12 cellular contexts compared by ENCODE assay signal in the genomic region with DNA sequence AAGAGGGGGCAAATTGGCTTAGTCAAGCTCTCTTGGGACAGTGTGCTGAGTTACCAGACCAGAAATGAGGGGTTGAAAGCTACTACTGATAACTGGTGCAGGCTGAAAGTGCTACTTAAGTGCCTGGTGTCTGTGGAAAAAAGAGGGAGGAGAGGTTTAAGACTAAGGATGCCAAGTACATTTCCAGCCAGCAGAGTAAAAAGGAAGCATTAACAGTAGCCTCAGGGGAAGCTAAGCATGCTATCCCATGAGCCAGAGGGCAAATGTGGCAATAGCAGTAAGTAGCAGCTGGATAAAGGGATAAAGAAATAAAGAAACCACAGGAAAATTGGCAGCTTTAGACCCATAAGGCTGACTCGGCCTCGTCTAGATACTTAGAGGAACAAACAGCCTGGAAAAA.
DNase-seq lines count a peak whose midpoint lies in the region; ATAC-seq and TF ChIP-seq lines count a peak whose summit lies in the region.
"Had no signal": no experiment of that assay in that cellular context is flagged by ENCODE, and none has a peak within 500 bp of the region (broad histone marks: within the 10 kb centered on the region; RNA-seq: fewer than 3 reads in every experiment).

No MANE protein-coding gene starts in this region.

- WGBS in HUES64, result 62% methylated on average over 2 of the region's 2 CpGs

- H3K9ac ChIP-seq in HUES64 (ENCODE audit: low read depth, low read length), result no peak overlapping the region

- H3K4me3 Mint-ChIP-seq in natural killer cell treated with Interleukin-12 subunit alpha and Interleukin-12 subunit beta and Interleukin-15 and Interleukin-18, amount 100 ng/mL, for 72 hours, result no peak overlapping the region
- H3K4me3 Mint-ChIP-seq: activated naive CD8-positive, alpha-beta T cell treated with anti-CD3 and anti-CD28 coated beads for 36 hours; naive B cell; stimulated activated naive CD8-positive, alpha-beta T cell treated with anti-CD3 and anti-CD28 coated beads, Interleukin-15, Interleukin-2, amounts not matched to agents 100 ng/mL and 50 ng/mL, for 24 hours had no signal

- H3K36me3 Mint-ChIP-seq in natural killer cell treated with Interleukin-12 subunit alpha and Interleukin-12 subunit beta and Interleukin-15 and Interleukin-18, amount 100 ng/mL, for 72 hours, result no peaks in the 10 kb centered on the region

- no peak for ATAC-seq in natural killer cell treated with Interleukin-12 subunit alpha and Interleukin-12 subunit beta and Interleukin-15 and Interleukin-18, amount 100 ng/mL, for 72 hours
- no peak for ATAC-seq in GM18511 (IDR thresholded peaks at IDR 0.05; ENCODE audit: unreplicated experiment)

- H3K4me3 ChIP-seq in HUES64 (ENCODE audit: low read length) (no peak overlapping the region), WERI-Rb-1 (ENCODE audit: low read depth, low read length) (no peak overlapping the region)
- H3K4me3 ChIP-seq: SJSA1 had no signal

- H3K27ac Mint-ChIP-seq in natural killer cell treated with Interleukin-12 subunit alpha and Interleukin-12 subunit beta and Interleukin-15 and Interleukin-18, amount 100 ng/mL, for 72 hours, result no peak overlapping the region
- H3K27ac Mint-ChIP-seq: activated naive CD8-positive, alpha-beta T cell treated with anti-CD3 and anti-CD28 coated beads for 36 hours; stimulated activated naive CD8-positive, alpha-beta T cell treated with anti-CD3 and anti-CD28 coated beads, Interleukin-15, Interleukin-2, amounts not matched to agents 100 ng/mL and 50 ng/mL, for 24 hours had no signal

- no peak for TF ChIP-seq CTCF in WERI-Rb-1 (IDR thresholded peaks at IDR 0.05; ENCODE audit: low read depth, low read length)

- H3K4me1 Mint-ChIP-seq in natural killer cell treated with Interleukin-12 subunit alpha and Interleukin-12 subunit beta and Interleukin-15 and Interleukin-18, amount 100 ng/mL, for 72 hours (ENCODE audit: low read depth in 2 of 2), result peaks cover 4 to 6% of the 10 kb centered on the region in 2 donors

- H3K27me3 Mint-ChIP-seq in natural killer cell treated with Interleukin-12 subunit alpha and Interleukin-12 subunit beta and Interleukin-15 and Interleukin-18, amount 100 ng/mL, for 72 hours, result no peaks in the 10 kb centered on the region
- H3K27me3 Mint-ChIP-seq: activated naive CD8-positive, alpha-beta T cell treated with anti-CD3 and anti-CD28 coated beads for 36 hours; naive B cell; stimulated activated naive CD8-positive, alpha-beta T cell treated with anti-CD3 and anti-CD28 coated beads, Interleukin-15, Interleukin-2, amounts not matched to agents 100 ng/mL and 50 ng/mL, for 24 hours had no signal

- peaks cover 18% of the 10 kb centered on the region for H3K4me1 ChIP-seq in HUES64 (ENCODE audit: insufficient read depth, low read length)
- H3K4me1 ChIP-seq: SJSA1 had no signal

- H3K27me3 ChIP-seq in HUES64 (ENCODE audit: insufficient read depth, low read length), result no peaks in the 10 kb centered on the region
- H3K27me3 ChIP-seq in WERI-Rb-1 (ENCODE audit: insufficient read depth, low read depth, severe bottlenecking), result no peaks in the 10 kb centered on the region
- H3K27me3 ChIP-seq: SJSA1 had no signal

- H3K36me3 ChIP-seq in HUES64 (ENCODE audit: insufficient read depth, low read length) (no peaks in the 10 kb centered on the region), WERI-Rb-1 (no peaks in the 10 kb centered on the region)
- H3K36me3 ChIP-seq: SJSA1 had no signal

- no peaks in the 10 kb centered on the region for H3K9me3 Mint-ChIP-seq in natural killer cell treated with Interleukin-12 subunit alpha and Interleukin-12 subunit beta and Interleukin-15 and Interleukin-18, amount 100 ng/mL, for 72 hours
- H3K9me3 Mint-ChIP-seq: activated naive CD8-positive, alpha-beta T cell treated with anti-CD3 and anti-CD28 coated beads for 36 hours had no signal

- no peaks in the 10 kb centered on the region for H3K9me3 ChIP-seq in HUES64 (ENCODE audit: insufficient read depth, low read depth, low read length)
- no peaks in the 10 kb centered on the region for H3K9me3 ChIP-seq in WERI-Rb-1 (ENCODE audit: severe bottlenecking)
- H3K9me3 ChIP-seq: SJSA1 had no signal

- peak overlapping the region; percentile 26; the same call in 1 of the 2 replicates for H3K27ac ChIP-seq in HUES64 (ENCODE audit: low read depth, low read length)
- no peak overlapping the region; the same call in 1 of the 2 replicates for H3K27ac ChIP-seq in WERI-Rb-1
- H3K27ac ChIP-seq: SJSA1 had no signal

- peak; percentile 51 for DNase-seq in AG08396 (ENCODE audit: low spot score)
- peak; percentile 16 for DNase-seq in WERI-Rb-1
- peak; percentile 33 for DNase-seq in iPS-NIHi7 (ENCODE audit: extremely low spot score)
- no peak for DNase-seq in natural killer cell treated with Interleukin-12 subunit alpha and Interleukin-12 subunit beta and Interleukin-15 and Interleukin-18, amount 100 ng/mL, for 72 hours (ENCODE audit: low spot score)
- no peak for DNase-seq in LoVo (ENCODE audit: low spot score)
- DNase-seq in ureter (ENCODE audit: low spot score), result no peak
- DNase-seq: activated naive CD8-positive, alpha-beta T cell treated with anti-CD3 and anti-CD28 coated beads for 36 hours; naive B cell had no signal

Comparison
In these comparisons a context has a peak if more than half of its experiments do, and no peak if none do; other contexts are left out.
1. DNase-seq: peak in AG08396 (single experiment), WERI-Rb-1 (single experiment) and iPS-NIHi7 (single experiment); none in natural killer cell treated with Interleukin-12 subunit alpha and Interleukin-12 subunit beta and Interleukin-15 and Interleukin-18, amount 100 ng/mL, for 72 hours (single experiment), LoVo (single experiment) and ureter (single experiment).